30 cellular contexts compared by ENCODE assay signal in the genomic region with DNA sequence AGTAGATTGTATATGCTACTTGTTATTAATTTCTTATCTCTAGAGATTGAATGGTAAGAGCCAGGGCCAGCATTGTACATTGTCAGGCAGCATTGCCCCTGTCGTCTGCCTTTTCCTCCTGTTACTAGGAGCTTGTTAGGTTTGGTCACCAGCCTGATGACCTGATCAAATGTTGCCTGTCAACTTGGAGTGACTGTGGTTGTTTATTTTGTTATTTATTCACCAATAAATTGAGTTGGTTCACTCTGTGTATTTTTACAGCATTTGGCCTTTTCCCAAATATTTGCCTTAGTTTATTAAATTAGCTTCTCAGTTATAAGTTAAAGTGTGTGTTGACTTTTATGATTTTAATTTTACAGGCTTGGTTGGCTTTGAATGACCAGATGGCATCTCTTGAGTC.
DNase-seq lines count a peak whose midpoint lies in the region; TF ChIP-seq lines count a peak whose summit lies in the region.
"Had no signal": no experiment of that assay in that cellular context is flagged by ENCODE, and none has a peak within 500 bp of the region (broad histone marks: within the 10 kb centered on the region; RNA-seq: fewer than 3 reads in every experiment).

No MANE protein-coding gene starts in this region.

- H3K27me3 Mint-ChIP-seq in activated T-cell treated with anti-CD3 and anti-CD28 coated beads, Interleukin-2, amount 50 U/mL, for 24 hours = no peaks in the 10 kb centered on the region
- H3K27me3 Mint-ChIP-seq in immature natural killer cell (ENCODE audit: low read depth in 3 of 3) = peaks cover 2 to 21% (median 5%) of the 10 kb centered on the region in 3 donors
- no peaks in the 10 kb centered on the region for H3K27me3 Mint-ChIP-seq in activated CD4-positive, alpha-beta T cell treated with anti-CD3 and anti-CD28 coated beads, Interleukin-2, amount 10 ng/mL, durations not matched to agents 7 days and 5 days
- H3K27me3 Mint-ChIP-seq: effector memory CD8-positive, alpha-beta T cell had no signal

- no peak for TF ChIP-seq CTCF in LNCaP clone FGC (IDR thresholded peaks at IDR 0.05; ENCODE audit: control insufficient read depth, extremely low read depth, insufficient read depth)

- H3K36me3 Mint-ChIP-seq in activated T-cell treated with anti-CD3 and anti-CD28 coated beads, Interleukin-2, amount 50 U/mL, for 24 hours (ENCODE audit: low read depth) = peaks cover 23% of the 10 kb centered on the region
- peaks cover 0 to 7% (median 0%) of the 10 kb centered on the region in 3 donors for H3K36me3 Mint-ChIP-seq in immature natural killer cell
- peaks cover 50% of the 10 kb centered on the region for H3K36me3 Mint-ChIP-seq in activated CD4-positive, alpha-beta T cell treated with anti-CD3 and anti-CD28 coated beads, Interleukin-2, amount 10 ng/mL, durations not matched to agents 7 days and 5 days (ENCODE audit: low read depth)
- H3K36me3 Mint-ChIP-seq: WTC11 had no signal

- H3K9me3 Mint-ChIP-seq in activated T-cell treated with anti-CD3 and anti-CD28 coated beads, Interleukin-2, amount 50 U/mL, for 24 hours = no peaks in the 10 kb centered on the region
- no peaks in the 10 kb centered on the region for H3K9me3 Mint-ChIP-seq in immature natural killer cell
- H3K9me3 Mint-ChIP-seq in activated CD4-positive, alpha-beta T cell treated with anti-CD3 and anti-CD28 coated beads, Interleukin-2, amount 10 ng/mL, durations not matched to agents 7 days and 5 days = peaks cover 5% of the 10 kb centered on the region
- H3K9me3 Mint-ChIP-seq: effector memory CD8-positive, alpha-beta T cell; H9; WTC11 had no signal

- H3K4me3 Mint-ChIP-seq in activated T-cell treated with anti-CD3 and anti-CD28 coated beads, Interleukin-2, amount 50 U/mL, for 24 hours = no peak overlapping the region
- peak overlapping the region in 4 of 5 donors; percentile 5 to 51 (median 26) for H3K4me3 Mint-ChIP-seq in immature natural killer cell
- no peak overlapping the region for H3K4me3 Mint-ChIP-seq in activated CD4-positive, alpha-beta T cell treated with anti-CD3 and anti-CD28 coated beads, Interleukin-2, amount 10 ng/mL, durations not matched to agents 7 days and 5 days
- H3K4me3 Mint-ChIP-seq: H9, WTC11 had no signal

- H3K4me1 Mint-ChIP-seq in activated T-cell treated with anti-CD3 and anti-CD28 coated beads, Interleukin-2, amount 50 U/mL, for 24 hours (ENCODE audit: low read depth) = peaks cover 52% of the 10 kb centered on the region
- H3K4me1 Mint-ChIP-seq in immature natural killer cell = peaks cover 0 to 52% of the 10 kb centered on the region in 2 donors
- H3K4me1 Mint-ChIP-seq in activated CD4-positive, alpha-beta T cell treated with anti-CD3 and anti-CD28 coated beads, Interleukin-2, amount 10 ng/mL, durations not matched to agents 7 days and 5 days = peaks cover 44% of the 10 kb centered on the region

- DNase-seq in activated T-cell treated with anti-CD3 and anti-CD28 coated beads, Interleukin-2, amount 50 U/mL, for 24 hours = no peak
- DNase-seq in activated T-cell treated with anti-CD3 and anti-CD28 coated beads for 4 hours = no peak
- peak; percentile 97 for DNase-seq in LNCaP clone FGC (ENCODE audit: low read depth)
- peak; percentile 77 for DNase-seq in NCI-H69 (lab: John Stamatoyannopoulos, UW)
- no peak for DNase-seq in immature natural killer cell
- DNase-seq in activated CD4-positive, alpha-beta T cell treated with anti-CD3 and anti-CD28 coated beads for 48 hours = no peak
- DNase-seq in NCI-H2227 (lab: John Stamatoyannopoulos, UW; ENCODE audit: unreplicated experiment) = no peak
- DNase-seq in activated CD4-positive, alpha-beta T cell treated with anti-CD3 and anti-CD28 coated beads, Interleukin-2, amount 10 ng/mL, durations not matched to agents 7 days and 5 days = no peak
- DNase-seq: activated CD4-positive, alpha-beta T cell treated with anti-CD3 and anti-CD28 coated beads, Interleukin-2, amount 50 U/mL, for 1 hour; activated gamma-delta T cell treated with Interleukin-2 at 50 U/mL for 16 hours; activated T-cell treated with anti-CD3 and anti-CD28 coated beads, Interleukin-2, amount 50 U/mL, for 48 hours; central memory CD4-positive, alpha-beta T cell; cortex of kidney; effector memory CD8-positive, alpha-beta T cell; erythroblast; glutamatergic neuron; H9; KG1; left ventricle myocardium inferior; mesendoderm; MM.1S; NCI-H146; NCI-H526 treated with DMSO at 0.1 percent for 48 hours; right cardiac atrium; stimulated activated CD4-positive, alpha-beta T cell treated with anti-CD3 and anti-CD28 coated beads, Interleukin-2, amount 100 ng/mL, for 24 hours; stimulated activated naive CD8-positive, alpha-beta T cell treated with anti-CD3 and anti-CD28 coated beads, Interleukin-15, Interleukin-2, amounts not matched to agents 100 U/mL and 50 U/mL, for 24 hours; SW 1271; T-helper 9 cell had no signal

- CTCF ChIA-PET in activated CD4-positive, alpha-beta T cell treated with anti-CD3 and anti-CD28 coated beads, Interleukin-2, amount 10 ng/mL, durations not matched to agents 7 days and 5 days (lab: Charles Lee) = interaction anchor here (2.4 kb wide), 1 partner anchor 11 kb away, joined by 8 read pairs; no protein-coding TSS in a partner anchor

- H3K4me3 ChIP-seq in LNCaP clone FGC (ENCODE audit: low read depth, low read length) = no peak overlapping the region; the same call in 1 of the 2 replicates
- H3K4me3 ChIP-seq: left ventricle myocardium inferior, smooth muscle cell had no signal

- peak overlapping the region; percentile 32 for H3K27ac Mint-ChIP-seq in activated T-cell treated with anti-CD3 and anti-CD28 coated beads, Interleukin-2, amount 50 U/mL, for 24 hours
- peak overlapping the region in 4 of 6 donors; percentile 77 to 91 (median 80) for H3K27ac Mint-ChIP-seq in immature natural killer cell
- no peak overlapping the region for H3K27ac Mint-ChIP-seq in activated CD4-positive, alpha-beta T cell treated with anti-CD3 and anti-CD28 coated beads, Interleukin-2, amount 10 ng/mL, durations not matched to agents 7 days and 5 days
- H3K27ac Mint-ChIP-seq: H9, WTC11 had no signal

- POLR2A ChIA-PET in activated CD4-positive, alpha-beta T cell treated with anti-CD3 and anti-CD28 coated beads, Interleukin-2, amount 10 ng/mL, durations not matched to agents 7 days and 5 days (lab: Charles Lee) = interaction anchor here (0.6 kb wide), 1 partner anchor 72 kb away, joined by 3 read pairs; no protein-coding TSS in a partner anchor

Comparison
In these comparisons a context has a peak if more than half of its experiments do, and no peak if none do; other contexts are left out.
1. DNase-seq: peak in LNCaP clone FGC (single experiment) and NCI-H69 (single experiment); none in activated T-cell treated with anti-CD3 and anti-CD28 coated beads, Interleukin-2, amount 50 U/mL, for 24 hours (single experiment), activated T-cell treated with anti-CD3 and anti-CD28 coated beads for 4 hours (single experiment), immature natural killer cell (0 of 3), activated CD4-positive, alpha-beta T cell treated with anti-CD3 and anti-CD28 coated beads for 48 hours (single experiment), NCI-H2227 (single experiment) and activated CD4-positive, alpha-beta T cell treated with anti-CD3 and anti-CD28 coated beads, Interleukin-2, amount 10 ng/mL, durations not matched to agents 7 days and 5 days (single experiment).
2. H3K4me3 Mint-ChIP-seq: peak in immature natural killer cell (4 of 5); none in activated T-cell treated with anti-CD3 and anti-CD28 coated beads, Interleukin-2, amount 50 U/mL, for 24 hours (single experiment) and activated CD4-positive, alpha-beta T cell treated with anti-CD3 and anti-CD28 coated beads, Interleukin-2, amount 10 ng/mL, durations not matched to agents 7 days and 5 days (single experiment).